ENCODE assay signal across 1 cellular context in the genomic region with DNA sequence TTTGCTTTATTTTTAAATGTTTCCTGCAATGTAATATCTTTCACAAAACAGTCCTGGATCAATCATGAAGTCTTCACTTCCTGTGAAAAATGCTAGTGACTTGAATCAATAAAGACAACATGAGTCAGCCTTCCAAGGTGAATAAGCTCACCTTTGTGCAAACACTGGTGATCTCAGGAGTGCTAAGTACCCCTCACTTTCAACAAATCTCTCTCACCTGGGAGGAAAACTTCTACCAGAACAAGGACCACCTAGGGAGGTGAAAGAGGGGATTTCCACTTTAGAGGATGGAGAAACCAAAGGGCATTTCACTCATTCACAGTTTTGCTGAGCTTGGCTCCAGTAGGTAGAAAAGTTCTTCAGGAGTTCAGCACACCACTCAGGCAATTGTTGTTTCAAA.
TF ChIP-seq lines count a peak whose summit lies in the region.

No MANE protein-coding gene starts in this region.

TF ChIP-seq in HepG2, 621 proteins besides CTCF, POLR2A, EP300 and RAD21 (continued from another document):
- TF ChIP-seq JUNB (CRISPR knock-in tag; IDR thresholded peaks at IDR 0.05; ENCODE audit: borderline replicate concordance) (peak; percentile 29; the same call in 1 of the 2 replicates), FOSL2 (CRISPR knock-in tag; IDR thresholded peaks at IDR 0.05) (peak; percentile 78), FOXA3 (CRISPR knock-in tag; IDR thresholded peaks at IDR 0.05) (peak; percentile 27; the same call in 1 of the 2 replicates), CENPX (CRISPR knock-in tag; IDR thresholded peaks at IDR 0.05) (no peak)
TF ChIP-seq in HepG2: peak in this region for 5.
